1 cellular context compared by ENCODE assay signal in the genomic region with DNA sequence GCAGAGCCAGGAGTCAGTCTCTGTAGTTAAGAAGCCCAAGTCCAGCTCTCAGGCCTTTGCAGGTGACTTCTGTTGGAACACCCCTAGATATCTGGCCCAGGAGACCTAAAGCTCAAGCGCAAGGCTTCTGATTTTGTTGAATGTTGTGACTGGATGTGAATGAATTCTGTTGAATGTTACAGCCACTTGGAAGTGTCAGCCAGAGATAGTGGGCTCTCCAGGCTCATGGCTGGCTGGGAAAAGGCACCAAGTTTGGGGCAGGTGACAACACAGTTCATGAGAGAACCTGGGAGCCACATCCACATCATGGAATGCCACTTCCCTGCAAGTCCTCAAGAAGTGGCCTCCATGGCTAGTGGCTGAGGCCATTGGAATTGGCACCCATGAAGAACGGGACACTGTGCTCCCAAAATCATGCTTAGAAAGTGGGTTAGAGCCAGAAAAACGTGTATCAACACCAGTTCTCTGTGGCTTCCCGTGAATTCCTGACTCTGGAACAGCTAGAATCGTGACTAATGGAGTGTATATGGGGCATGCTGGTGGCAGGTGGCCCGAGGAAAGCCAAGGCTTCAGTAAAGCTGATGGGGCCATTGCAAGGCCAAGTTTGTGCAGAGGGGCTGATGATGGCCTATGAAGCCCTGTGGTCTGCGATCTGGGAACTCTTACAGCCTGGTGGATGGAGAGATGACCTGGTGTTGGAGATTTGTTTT.
TF ChIP-seq lines count a peak whose summit lies in the region.

No MANE protein-coding gene starts in this region.

TF ChIP-seq in H1, 55 proteins besides CTCF, POLR2A, EP300 and RAD21:
- TF ChIP-seq SP1 (IDR thresholded peaks at IDR 0.05; ENCODE audit: low read depth, low read length), result no peak
TF ChIP-seq in H1: peak in this region for 0.
